10 cellular contexts compared by ENCODE assay signal in genomic region chr13:23752111-23753001, GRCh38.
DNase-seq lines count a peak whose midpoint lies in the region; ATAC-seq and TF ChIP-seq lines count a peak whose summit lies in the region.
"Had no signal": no experiment of that assay in that cellular context is flagged by ENCODE, and none has a peak within 500 bp of the region (broad histone marks: within the 10 kb centered on the region; RNA-seq: fewer than 3 reads in every experiment).

No MANE protein-coding gene starts in this region.

- H3K4me1 ChIP-seq in RWPE2 (ENCODE audit: insufficient read depth, poor library complexity, severe bottlenecking): peaks cover 22% of the 10 kb centered on the region

- DNase-seq in AG04450 (ENCODE audit: low read depth, low spot score) (peak; percentile 45), RWPE2 (ENCODE audit: low spot score) (no peak), NCI-H2107 treated with DMSO at 0.1 percent for 48 hours (lab: John Stamatoyannopoulos, UW; ENCODE audit: unreplicated experiment) (no peak), GDM1 (lab: John Stamatoyannopoulos, UW) (no peak)
- no peak for DNase-seq in stimulated activated CD4-positive, alpha-beta T cell treated with anti-CD3 and anti-CD28 coated beads, Interleukin-15, amount 100 ng/mL, for 24 hours
- DNase-seq: DMS153, T-cell had no signal

- peak overlapping the region; percentile 77 for H3K27ac ChIP-seq in AG04450 (ENCODE audit: low read depth, low read length)
- peak overlapping the region; percentile 26 for H3K27ac ChIP-seq in RWPE2 (ENCODE audit: poor library complexity, severe bottlenecking)

- 0 out of 2 replicates have a peak, but pooled peaks have one; percentile 19 for TF ChIP-seq CTCF in AG04450 (IDR thresholded peaks at IDR 0.05; ENCODE audit: low read depth, low read length)
- no peak for TF ChIP-seq CTCF in RWPE2 (IDR thresholded peaks at IDR 0.05; ENCODE audit: poor library complexity, severe bottlenecking)

- H3K4me3 ChIP-seq in AG04450 (ENCODE audit: low read depth, low read length): no peak overlapping the region
- H3K4me3 ChIP-seq in RWPE2 (ENCODE audit: severe bottlenecking): no peak overlapping the region

- H3K27me3 ChIP-seq in AG04450 (ENCODE audit: control insufficient read depth, insufficient read depth, low read length) (no peaks in the 10 kb centered on the region), RWPE2 (ENCODE audit: insufficient read depth, poor library complexity, severe bottlenecking) (no peaks in the 10 kb centered on the region)

- POLR2A ChIA-PET in AG04450 (lab: Yijun Ruan, JAX): interaction anchor here (1.0 to 1.6 kb wide), 4 partner anchors 26 to 79 kb away, joined by 3 to 8 read pairs (median 4); no protein-coding TSS in a partner anchor

- CTCF ChIA-PET in AG04450 (lab: Charles Lee): interaction anchor here (0.5 to 1.4 kb wide), 3 partner anchors 56 to 295 kb away, joined by 3 read pairs; no protein-coding TSS in a partner anchor

- H3K36me3 ChIP-seq in RWPE2 (ENCODE audit: low read depth): no peaks in the 10 kb centered on the region; the same call in 1 of the 2 replicates

- H3K9me3 ChIP-seq in AG04450 (ENCODE audit: control insufficient read depth, insufficient read depth, low read length): no peaks in the 10 kb centered on the region
- H3K9me3 ChIP-seq in RWPE2 (ENCODE audit: severe bottlenecking): no peaks in the 10 kb centered on the region

- ATAC-seq in GM18909 (IDR thresholded peaks at IDR 0.05; ENCODE audit: poor library complexity, unreplicated experiment): peak; percentile 76
- peak; percentile 59 for ATAC-seq in HG02981 (IDR thresholded peaks at IDR 0.05; ENCODE audit: unreplicated experiment)
- no peak for ATAC-seq in RWPE2 (ENCODE audit: low read depth)
- no peak for ATAC-seq in GM19023 (IDR thresholded peaks at IDR 0.05; ENCODE audit: unreplicated experiment)
- ATAC-seq: T-cell had no signal

Comparison
In these comparisons a context has a peak if more than half of its experiments do, and no peak if none do; other contexts are left out.
1. ATAC-seq: peak in GM18909 (single experiment) and HG02981 (single experiment); none in RWPE2 (single experiment) and GM19023 (single experiment).